ENCODE assay signal across 8 cellular contexts in the genomic region with DNA sequence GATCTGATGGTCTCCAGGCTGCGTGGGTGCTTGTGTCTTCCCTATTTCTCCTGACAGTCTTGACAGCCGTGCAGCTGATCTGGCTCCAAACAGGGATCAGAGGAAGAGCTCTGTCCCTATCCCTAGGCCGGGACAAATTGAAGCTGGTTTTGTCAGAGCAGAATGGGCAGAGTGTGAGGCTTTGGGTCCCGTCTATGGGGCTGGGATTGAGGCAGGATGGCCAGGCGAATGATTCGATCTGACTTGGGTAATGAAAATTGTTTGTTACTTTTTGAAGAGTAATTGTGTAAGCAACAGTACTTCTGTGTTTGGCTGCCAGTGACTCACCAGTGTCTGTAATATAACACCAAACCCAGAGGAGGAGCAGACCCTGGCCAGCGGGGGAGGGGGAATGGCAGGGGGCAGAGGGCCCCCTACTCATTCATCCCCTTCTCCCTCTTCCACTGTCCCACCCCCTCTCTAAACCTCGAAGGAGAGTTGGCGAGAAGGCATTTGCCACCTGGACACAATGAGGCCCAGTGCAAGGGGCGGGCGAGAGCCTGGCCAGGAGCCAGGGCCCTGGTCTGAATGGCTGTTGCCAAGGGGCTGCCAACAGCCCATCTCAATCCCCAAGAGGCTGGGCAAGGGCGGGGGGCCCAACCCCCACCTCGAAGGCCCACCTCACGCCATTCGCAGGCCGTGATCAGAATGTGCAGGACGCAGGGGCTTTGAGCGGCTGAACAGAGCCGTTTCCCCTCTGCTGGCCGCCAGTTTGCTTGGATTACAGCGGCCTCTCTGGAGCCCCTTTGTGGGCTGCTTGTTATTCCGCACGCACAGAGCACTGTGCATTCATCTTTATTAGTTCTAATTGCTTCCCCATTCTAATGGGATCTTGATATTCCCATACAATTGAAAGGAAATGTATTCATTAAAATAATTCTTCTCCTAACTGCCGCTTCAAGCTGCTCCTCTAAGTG. TPM values are rescaled to one million over a fixed set of nuclear protein-coding genes. Genes with fewer than 3 reads are reported as not detected.
A peak's percentile ranks its signal among the peaks of the same experiment; 100 is the strongest.
DNase-seq lines count a peak whose midpoint lies in the region; TF ChIP-seq lines count a peak whose summit lies in the region.

No MANE protein-coding gene starts in this region.

- H3K4me3 ChIP-seq in cardiac fibroblast (replicated peaks in 1 of 2; ENCODE audit: low read depth in 2 of 2, low read length in 2 of 2): no peak overlapping the region
- H3K4me3 ChIP-seq in muscle layer of duodenum (ENCODE audit: low read depth in 1 of 2, low read length in 2 of 2): peak overlapping the region in 1 of 2 donors; percentile 11

- TF ChIP-seq CTCF in cardiac fibroblast (IDR thresholded peaks at IDR 0.05; ENCODE audit: low read depth, low read length): no peak

- no peaks in the 10 kb centered on the region for H3K36me3 Mint-ChIP-seq in activated CD4-positive, alpha-beta T cell treated with anti-CD3 and anti-CD28 coated beads, Interleukin-2, amount 10 ng/mL, durations not matched to agents 24 days and 14 days (ENCODE audit: low read depth)

- intact Hi-C loops in activated CD4-positive, alpha-beta T cell treated with anti-CD3 and anti-CD28 coated beads, Interleukin-2, amount 10 ng/mL, durations not matched to agents 24 days and 14 days (cut with micrococcal nuclease): no loop called here

- DNase-seq in AG20443 (ENCODE audit: low spot score) (peak; percentile 78), MV-4-11 (lab: John Stamatoyannopoulos, UW) (peak; percentile 21), cardiac fibroblast (ENCODE audit: low read depth in 2 of 2) (peak; percentile 49 to 63), T-helper 1 cell (no peak), dermis blood vessel endothelial cell (no peak), NCI-H1694 (lab: John Stamatoyannopoulos, UW) (no peak)
- no peak for DNase-seq in activated CD4-positive, alpha-beta T cell treated with anti-CD3 and anti-CD28 coated beads, Interleukin-2, amount 10 ng/mL, durations not matched to agents 24 days and 14 days

- H3K27me3 ChIP-seq in muscle layer of duodenum (ENCODE audit: low read depth, low read length): no peaks in the 10 kb centered on the region

- H3K27ac ChIP-seq in muscle layer of duodenum (ENCODE audit: low read length): peak overlapping the region; percentile 29

- H3K9me3 ChIP-seq in muscle layer of duodenum (ENCODE audit: control insufficient read depth in 1 of 2, low read length in 2 of 2): no peaks in the 10 kb centered on the region

- H3K4me3 Mint-ChIP-seq in activated CD4-positive, alpha-beta T cell treated with anti-CD3 and anti-CD28 coated beads, Interleukin-2, amount 10 ng/mL, durations not matched to agents 24 days and 14 days: no peak overlapping the region

- no peaks in the 10 kb centered on the region for H3K9me3 Mint-ChIP-seq in activated CD4-positive, alpha-beta T cell treated with anti-CD3 and anti-CD28 coated beads, Interleukin-2, amount 10 ng/mL, durations not matched to agents 24 days and 14 days

- H3K4me1 ChIP-seq in muscle layer of duodenum (ENCODE audit: control insufficient read depth in 1 of 2, insufficient read depth in 2 of 2, low read length in 2 of 2): peaks cover 0 to 19% of the 10 kb centered on the region in 2 donors

- H3K27me3 Mint-ChIP-seq in activated CD4-positive, alpha-beta T cell treated with anti-CD3 and anti-CD28 coated beads, Interleukin-2, amount 10 ng/mL, durations not matched to agents 24 days and 14 days: peaks cover 24% of the 10 kb centered on the region

- peaks cover 6% of the 10 kb centered on the region for H3K4me1 Mint-ChIP-seq in activated CD4-positive, alpha-beta T cell treated with anti-CD3 and anti-CD28 coated beads, Interleukin-2, amount 10 ng/mL, durations not matched to agents 24 days and 14 days

- no peaks in the 10 kb centered on the region for H3K36me3 ChIP-seq in muscle layer of duodenum (ENCODE audit: control insufficient read depth in 1 of 2, insufficient read depth in 2 of 2, low read length in 2 of 2)

- no peak overlapping the region for H3K27ac Mint-ChIP-seq in activated CD4-positive, alpha-beta T cell treated with anti-CD3 and anti-CD28 coated beads, Interleukin-2, amount 10 ng/mL, durations not matched to agents 24 days and 14 days

RNA-seq across cellular contexts. Expression of a gene that starts 5.1 kb away (rescaled TPM):
- 12.4 and 12.9 TPM in 2 replicates for total RNA-seq in dermis blood vessel endothelial cell
- total RNA-seq in activated CD4-positive, alpha-beta T cell treated with anti-CD3 and anti-CD28 coated beads, Interleukin-2, amount 10 ng/mL, durations not matched to agents 24 days and 14 days: 14.3 and 15.0 TPM in 2 replicates

Comparison
In these comparisons a context has a peak if more than half of its experiments do, and no peak if none do; other contexts are left out.
1. DNase-seq: peak in AG20443 (single experiment), MV-4-11 (single experiment) and cardiac fibroblast (2 of 2); none in T-helper 1 cell (0 of 5), dermis blood vessel endothelial cell (single experiment), activated CD4-positive, alpha-beta T cell treated with anti-CD3 and anti-CD28 coated beads, Interleukin-2, amount 10 ng/mL, durations not matched to agents 24 days and 14 days (single experiment) and NCI-H1694 (single experiment).